ENCODE assay signal across 8 cellular contexts in the genomic region with DNA sequence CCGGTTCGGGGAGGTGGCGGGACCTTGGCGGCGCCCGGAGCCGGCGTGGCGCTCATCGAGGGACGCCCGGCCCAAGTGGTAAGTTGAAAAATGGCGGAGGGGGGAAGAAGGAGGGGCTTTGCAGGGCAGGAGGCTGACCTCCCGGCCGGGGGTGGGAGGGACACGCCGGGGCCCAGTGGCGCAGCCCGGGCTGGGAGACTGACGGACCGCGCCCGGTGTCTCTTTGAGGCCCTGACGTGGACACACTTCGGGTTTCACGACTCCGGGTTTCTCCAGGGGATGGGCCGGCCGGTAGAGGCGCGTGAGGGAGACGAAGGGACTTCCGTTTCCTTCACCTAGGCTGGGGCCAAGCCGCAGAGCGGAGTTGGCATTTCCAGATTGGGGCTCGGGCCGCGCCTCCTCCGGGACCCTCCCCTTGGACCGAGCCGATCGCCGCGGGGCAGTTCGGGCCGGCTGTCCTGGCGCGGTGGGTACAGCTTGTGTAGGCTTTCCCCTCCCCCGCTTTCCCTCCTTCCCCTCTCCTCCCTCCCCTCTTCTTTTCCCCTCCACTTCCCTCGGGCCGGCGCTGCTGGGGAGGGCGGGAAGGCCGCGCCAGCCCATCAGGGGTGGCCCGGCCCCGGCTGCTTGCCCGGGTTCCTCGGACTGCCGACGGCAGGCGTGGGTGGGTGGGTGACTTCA. TPM values are rescaled to one million over a fixed set of nuclear protein-coding genes. Genes with fewer than 3 reads are reported as not detected.
DNase-seq lines count a peak whose midpoint lies in the region; ATAC-seq and TF ChIP-seq lines count a peak whose summit lies in the region.

TSS of gene XIAP (plus strand) at position 226 of the 678 bp plus-strand sequence. CDS start 25,610 bp downstream, outside the sequence.

- TF ChIP-seq CTCF in omental fat pad (IDR thresholded peaks at IDR 0.05) (no peak), testis (IDR thresholded peaks at IDR 0.05) (no peak)

- peak within 1 kb of the TSS; percentile 79 for H3K4me2 ChIP-seq in Karpas-422 (ENCODE audit: low read depth, low read length, poor library complexity, severe bottlenecking)

- H3K27me3 ChIP-seq in Karpas-422 (ENCODE audit: low read length) (no peaks in the 10 kb centered on the region), testis (no peaks in the 10 kb centered on the region)

- DNase-seq in ELR (ENCODE audit: low read depth) (peak; percentile 90), Karpas-422 (peak; percentile 90), SK-N-MC (ENCODE audit: low read depth, low spot score) (no peak), globus pallidus (ENCODE audit: low spot score) (peak; percentile 79), omental fat pad (ENCODE audit: low spot score) (peak; percentile 36), testis (peak; percentile 77)
- DNase-seq in activated naive CD4-positive, alpha-beta T cell treated with anti-CD3 and anti-CD28 coated beads, Interleukin-2, amount 50 U/mL, for 16 hours, result peak; percentile 49

- no peaks in the 10 kb centered on the region for H3K36me3 ChIP-seq in Karpas-422 (ENCODE audit: insufficient read depth, low read length)
- no peaks in the 10 kb centered on the region; the same call in 1 of the 2 replicates for H3K36me3 ChIP-seq in SK-N-MC (ENCODE audit: insufficient read depth, low read length)
- no peaks in the 10 kb centered on the region for H3K36me3 ChIP-seq in testis (ENCODE audit: low read depth, missing control alignments)

- no peaks in the 10 kb centered on the region for H4K20me1 ChIP-seq in Karpas-422 (ENCODE audit: insufficient read depth, low read depth, low read length)

- H3K9ac ChIP-seq in Karpas-422 (ENCODE audit: low read length) (peak within 1 kb of the TSS; percentile 92), SK-N-MC (ENCODE audit: insufficient read length) (peak within 1 kb of the TSS; percentile 88)

- TF ChIP-seq POLR2A in testis (IDR thresholded peaks at IDR 0.05), result no peak

- peaks cover 46% of the 10 kb centered on the region for H3K79me2 ChIP-seq in Karpas-422 (ENCODE audit: low read length)

- H3K4me1 ChIP-seq in Karpas-422 (ENCODE audit: low read length), result peaks cover 11% of the 10 kb centered on the region; the same call in 1 of the 2 replicates
- no peaks in the 10 kb centered on the region for H3K4me1 ChIP-seq in testis

- intact Hi-C loops in testis (cut with DNase I; ENCODE audit: low total_unique reads), result no loop called here

- peak; percentile 82 for ATAC-seq in GM21825 (IDR thresholded peaks at IDR 0.05; ENCODE audit: unreplicated experiment)
- ATAC-seq in omental fat pad (ENCODE audit: low FRiP score), result peak; percentile 89

- WGBS in testis, 2 donors, result 0 to 1% methylated on average over 11 to 19 of the region's 62 CpGs

- H3K27ac ChIP-seq in Karpas-422 (ENCODE audit: low read length), result peak within 1 kb of the TSS; percentile 89
- H3K27ac ChIP-seq in SK-N-MC, result peak within 1 kb of the TSS; percentile 91
- H3K27ac ChIP-seq in testis, result peak within 1 kb of the TSS; percentile 94

- H3K9me3 ChIP-seq in Karpas-422 (ENCODE audit: low read length) (no peaks in the 10 kb centered on the region), SK-N-MC (ENCODE audit: low read depth, low read length) (no peaks in the 10 kb centered on the region), testis (no peaks in the 10 kb centered on the region)

- H2AFZ ChIP-seq in Karpas-422 (ENCODE audit: low read length), result peak within 1 kb of the TSS; percentile 72; the same call in 1 of the 2 replicates

- H3K4me3 ChIP-seq in Karpas-422 (ENCODE audit: low read length) (peak within 1 kb of the TSS; percentile 79), SK-N-MC (peak within 1 kb of the TSS; percentile 89), testis (peak within 1 kb of the TSS; percentile 69 to 78)

- H3K9me2 ChIP-seq in Karpas-422 (replicated peaks; ENCODE audit: insufficient read depth, low read length), result no peaks in the 10 kb centered on the region

RNA-seq across cellular contexts. Expression of gene XIAP, which starts in this region (rescaled TPM):
- total RNA-seq in Karpas-422 (2014; rRNA removed; shearing (Covaris generic); ENCODE audit: low replicate concordance), result 20.0 and 23.3 TPM in 2 replicates
- total RNA-seq in omental fat pad (10 to 100 TPM; 22.5 to 35.8 (median 24.9) TPM), testis (10 to 100 TPM; 26.5 to 30.2 TPM)
- 16.5 TPM for polyA plus RNA-seq in testis (ENCODE audit: insufficient read depth, low read depth, low replicate concordance)
